18 cellular contexts compared by ENCODE assay signal in genomic region chr4:7397206-7398103, GRCh38. TPM values are rescaled to one million over a fixed set of nuclear protein-coding genes. Genes with fewer than 3 reads are reported as not detected.
DNase-seq lines count a peak whose midpoint lies in the region; TF ChIP-seq lines count a peak whose summit lies in the region.
"Had no signal": no experiment of that assay in that cellular context is flagged by ENCODE, and none has a peak within 500 bp of the region (broad histone marks: within the 10 kb centered on the region; RNA-seq: fewer than 3 reads in every experiment).

No MANE protein-coding gene starts in this region.

- no peaks in the 10 kb centered on the region for H3K79me2 ChIP-seq in neural progenitor cell (ENCODE audit: low read depth)

- H2AFZ ChIP-seq in neural progenitor cell (replicated peaks) = no peak overlapping the region

- H3K4me3 ChIP-seq in BLaER1 treated with 17β-estradiol and CSF1 and Interleukin-3, amounts not matched to agents 10 nM and 100 nM = no peak overlapping the region
- no peak overlapping the region for H3K4me3 ChIP-seq in neural progenitor cell
- H3K4me3 ChIP-seq: esophagus muscularis mucosa, stomach had no signal

- H3K27ac ChIP-seq in BLaER1 treated with 17β-estradiol and CSF1 and Interleukin-3, amounts not matched to agents 10 nM and 100 nM = peak overlapping the region in 6 of 11 experiments; percentile 25 to 60 (median 51); a peak in 9 of 22 replicates
- H3K27ac ChIP-seq in neural progenitor cell = peak overlapping the region; percentile 85
- H3K27ac ChIP-seq: stomach had no signal

- peaks cover 16% of the 10 kb centered on the region for H3F3A ChIP-seq in neural progenitor cell (ENCODE audit: low read depth)

- H4K20me1 ChIP-seq in BLaER1 treated with 17β-estradiol and CSF1 and Interleukin-3, amounts not matched to agents 10 nM and 100 nM = no peaks in the 10 kb centered on the region; a peak in 1 of 22 replicates
- H4K20me1 ChIP-seq in neural progenitor cell (ENCODE audit: low read depth) = no peaks in the 10 kb centered on the region

- no peaks in the 10 kb centered on the region for H3K36me3 Mint-ChIP-seq in neural progenitor cell
- H3K36me3 Mint-ChIP-seq: activated naive CD8-positive, alpha-beta T cell treated with anti-CD3 and anti-CD28 coated beads, Interleukin-2, amount 10 ng/mL, durations not matched to agents 7 days and 5 days; CD8-positive, alpha-beta memory T cell had no signal

- H3K4me1 ChIP-seq in BLaER1 treated with 17β-estradiol and CSF1 and Interleukin-3, amounts not matched to agents 10 nM and 100 nM = peaks cover 28 to 77% (median 72%) of the 10 kb centered on the region in 10 experiments
- peaks cover 48% of the 10 kb centered on the region for H3K4me1 ChIP-seq in neural progenitor cell

- no peak overlapping the region for H3K4me3 Mint-ChIP-seq in neural progenitor cell
- H3K4me3 Mint-ChIP-seq: activated CD8-positive, alpha-beta T cell treated with anti-CD3 and anti-CD28 coated beads for 36 hours; activated naive CD8-positive, alpha-beta T cell treated with anti-CD3 and anti-CD28 coated beads, Interleukin-2, amount 10 ng/mL, durations not matched to agents 7 days and 5 days; CD8-positive, alpha-beta memory T cell had no signal

- peak overlapping the region; percentile 62 for H3K27ac Mint-ChIP-seq in neural progenitor cell
- H3K27ac Mint-ChIP-seq: activated CD8-positive, alpha-beta T cell treated with anti-CD3 and anti-CD28 coated beads for 36 hours; activated naive CD8-positive, alpha-beta T cell treated with anti-CD3 and anti-CD28 coated beads, Interleukin-2, amount 10 ng/mL, durations not matched to agents 7 days and 5 days; CD8-positive, alpha-beta memory T cell had no signal

- DNase-seq in LHCN-M2 (ENCODE audit: low read depth) = peak; percentile 6
- DNase-seq in ecto neural progenitor cell (ENCODE audit: low spot score) = peak; percentile 42
- DNase-seq in neural progenitor cell (ENCODE audit: low spot score) = no peak
- no peak for DNase-seq in NOMO-1 treated with dmso at 0.1 percent for 144 hours (lab: John Stamatoyannopoulos, UW; ENCODE audit: unreplicated experiment)
- DNase-seq in middle frontal gyrus (ENCODE audit: extremely low spot score, low spot score) = no peak
- no peak for DNase-seq in medulla oblongata (ENCODE audit: extremely low spot score)
- DNase-seq in NCI-H1105 treated with DMSO at 0.1 percent for 48 hours (lab: John Stamatoyannopoulos, UW) = no peak
- DNase-seq: activated naive CD8-positive, alpha-beta T cell treated with anti-CD3 and anti-CD28 coated beads, Interleukin-2, amount 10 ng/mL, durations not matched to agents 7 days and 5 days; CD8-positive, alpha-beta memory T cell; NCI-H1417 treated with DMSO at 0.1 percent for 48 hours; stomach had no signal

- H3K27me3 ChIP-seq in BLaER1 treated with 17β-estradiol and CSF1 and Interleukin-3, amounts not matched to agents 10 nM and 100 nM = peaks cover 0 to 8% (median 0%) of the 10 kb centered on the region in 11 experiments; a peak in 2 of 22 replicates
- no peaks in the 10 kb centered on the region for H3K27me3 ChIP-seq in neural progenitor cell
- H3K27me3 ChIP-seq: esophagus muscularis mucosa had no signal

- peak overlapping the region in 5 of 11 experiments; percentile 7 to 58 (median 13); a peak in 6 of 22 replicates for H3K9ac ChIP-seq in BLaER1 treated with 17β-estradiol and CSF1 and Interleukin-3, amounts not matched to agents 10 nM and 100 nM
- no peak overlapping the region for H3K9ac ChIP-seq in neural progenitor cell

- peaks cover 7% of the 10 kb centered on the region for H3K9me3 Mint-ChIP-seq in neural progenitor cell
- H3K9me3 Mint-ChIP-seq: activated CD8-positive, alpha-beta T cell treated with anti-CD3 and anti-CD28 coated beads for 36 hours; CD8-positive, alpha-beta memory T cell had no signal

- peaks cover 14% of the 10 kb centered on the region for H3K27me3 Mint-ChIP-seq in neural progenitor cell (ENCODE audit: insufficient read depth, low read depth)

- TF ChIP-seq CTCF in neural progenitor cell (IDR thresholded peaks at IDR 0.05) = no peak

- H3K4me1 Mint-ChIP-seq in neural progenitor cell = peaks cover 62% of the 10 kb centered on the region
- H3K4me1 Mint-ChIP-seq: activated naive CD8-positive, alpha-beta T cell treated with anti-CD3 and anti-CD28 coated beads, Interleukin-2, amount 10 ng/mL, durations not matched to agents 7 days and 5 days; CD8-positive, alpha-beta memory T cell had no signal

- peak overlapping the region; percentile 6 to 89 (median 67); a peak in 20 of 22 replicates for H3K4me2 ChIP-seq in BLaER1 treated with 17β-estradiol and CSF1 and Interleukin-3, amounts not matched to agents 10 nM and 100 nM
- peak overlapping the region; percentile 28 for H3K4me2 ChIP-seq in neural progenitor cell

- H3K36me3 ChIP-seq in BLaER1 treated with 17β-estradiol and CSF1 and Interleukin-3, amounts not matched to agents 10 nM and 100 nM = no peaks in the 10 kb centered on the region
- H3K36me3 ChIP-seq in neural progenitor cell = no peaks in the 10 kb centered on the region
- H3K36me3 ChIP-seq: esophagus muscularis mucosa, stomach had no signal

- no peaks in the 10 kb centered on the region for H3K9me3 ChIP-seq in BLaER1 treated with 17β-estradiol and CSF1 and Interleukin-3, amounts not matched to agents 10 nM and 100 nM (replicated peaks in 1 of 11)
- no peaks in the 10 kb centered on the region for H3K9me3 ChIP-seq in neural progenitor cell (ENCODE audit: low read depth)
- H3K9me3 ChIP-seq: esophagus muscularis mucosa, stomach had no signal

RNA-seq across cellular contexts. Expression of gene PSAPL1, which starts 37.3 kb away (rescaled TPM):
- total RNA-seq in LHCN-M2 (2014; rRNA removed) = not detected in 2 replicates
- not detected for polyA plus RNA-seq in LHCN-M2 (2012)
- total RNA-seq in neural progenitor cell (ENCODE audit: low replicate concordance) = 0.06 TPM in 1 of 2 replicates, not detected in the other
- total RNA-seq: activated CD8-positive, alpha-beta T cell treated with anti-CD3 and anti-CD28 coated beads for 36 hours; activated naive CD8-positive, alpha-beta T cell treated with anti-CD3 and anti-CD28 coated beads, Interleukin-2, amount 10 ng/mL, durations not matched to agents 7 days and 5 days; CD8-positive, alpha-beta memory T cell; dermis microvascular lymphatic vessel endothelial cell; esophagus muscularis mucosa; HT1080; right cardiac atrium; RPMI7951 had no signal
- polyA plus RNA-seq: CD8-positive, alpha-beta memory T cell; right cardiac atrium had no signal

Comparison
In these comparisons a context has a peak if more than half of its experiments do, and no peak if none do; other contexts are left out.
1. DNase-seq: peak in LHCN-M2 (single experiment) and ecto neural progenitor cell (single experiment); none in neural progenitor cell (single experiment), NOMO-1 treated with dmso at 0.1 percent for 144 hours (single experiment), middle frontal gyrus (single experiment), medulla oblongata (single experiment) and NCI-H1105 treated with DMSO at 0.1 percent for 48 hours (single experiment).